ENCODE assay signal across 33 cellular contexts in genomic region chr5:171607863-171608262, GRCh38.
"Had no signal": no experiment of that assay in that cellular context is flagged by ENCODE, and none has a peak within 500 bp of the region (broad histone marks: within the 10 kb centered on the region; RNA-seq: fewer than 3 reads in every experiment).

No MANE protein-coding gene starts in this region.

- H3K27ac ChIP-seq: adrenal gland, ascending aorta, body of pancreas, brain microvascular endothelial cell, breast epithelium, cardiac muscle cell had no signal

- H3K9me3 ChIP-seq: adrenal gland, ascending aorta, body of pancreas had no signal

- ATAC-seq: activated naive CD4-positive, alpha-beta T cell treated with anti-CD3 and anti-CD28 coated beads, Interleukin-2, amount 50 U/mL, for 72 hours; activated naive CD8-positive, alpha-beta T cell treated with anti-CD3 and anti-CD28 coated beads, Interleukin-2, amount 50 U/mL, for 24 hours; activated T-cell treated with anti-CD3 and anti-CD28 coated beads, Interleukin-2, amount 50 U/mL, for 4 hours; activated T-cell treated with anti-CD3 and anti-CD28 coated beads, Interleukin-2, amount 50 U/mL, for 72 hours; activated T-helper 17 cell treated with anti-CD3 and anti-CD28 coated beads, Interleukin-2, amount 50 U/mL, for 72 hours; body of pancreas had no signal

- H3K4me1 ChIP-seq: adrenal gland, ascending aorta, body of pancreas, breast epithelium had no signal

- DNase-seq: activated effector memory CD4-positive, alpha-beta T cell treated with anti-CD3 and anti-CD28 coated beads, Interleukin-2, amount 50 U/mL, for 16 hours; activated effector memory CD4-positive, alpha-beta T cell treated with Interleukin-2 at 50 U/mL for 16 hours; activated gamma-delta T cell; activated gamma-delta T cell treated with Interleukin-2 at 50 U/mL for 16 hours; activated naive CD4-positive, alpha-beta T cell; activated naive CD4-positive, alpha-beta T cell treated with anti-CD3 and anti-CD28 coated beads for 36 hours; activated naive CD4-positive, alpha-beta T cell treated with anti-CD3 and anti-CD28 coated beads, Interleukin-2, amount 10 ng/mL, durations not matched to agents 7 days and 5 days; activated naive CD4-positive, alpha-beta T cell treated with anti-CD3 and anti-CD28 coated beads, Interleukin-2, amount 50 U/mL, for 16 hours; activated naive CD4-positive, alpha-beta T cell treated with Interleukin-2 at 50 U/mL for 16 hours; activated naive CD8-positive, alpha-beta T cell treated with anti-CD3 and anti-CD28 coated beads for 36 hours; activated naive CD8-positive, alpha-beta T cell treated with anti-CD3 and anti-CD28 coated beads, Interleukin-2, amount 10 ng/mL, durations not matched to agents 7 days and 5 days; activated naive CD8-positive, alpha-beta T cell treated with anti-CD3 and anti-CD28 coated beads, Interleukin-2, amount 50 U/mL, for 24 hours; activated T-cell treated with anti-CD3 and anti-CD28 coated beads, Interleukin-2, amount 50 U/mL, for 24 hours; activated T-cell treated with anti-CD3 and anti-CD28 coated beads, Interleukin-2, amount 50 U/mL, for 4 hours; activated T-cell treated with anti-CD3 and anti-CD28 coated beads, Interleukin-2, amount 50 U/mL, for 48 hours; activated T-cell treated with anti-CD3 and anti-CD28 coated beads, Interleukin-2, amount 50 U/mL, for 72 hours; adrenal gland; amniotic stem cell; amygdala; anterior cingulate cortex; aorta; body of pancreas; brain microvascular endothelial cell; caudate nucleus; central memory CD4-positive, alpha-beta T cell; cerebellar nuclear complex had no signal

- H3K27me3 ChIP-seq: adrenal gland, ascending aorta, body of pancreas, cardiac muscle cell had no signal

- FAIRE-seq: astrocyte, bronchial epithelial cell had no signal

- H3K36me3 ChIP-seq: adrenal gland, ascending aorta, brain microvascular endothelial cell, breast epithelium, cardiac muscle cell had no signal

- H3K4me3 ChIP-seq: adrenal gland, ascending aorta, body of pancreas, breast epithelium, cardiac muscle cell had no signal
